Comparison of ENCODE assay signal across 18 cellular contexts in the genomic region with DNA sequence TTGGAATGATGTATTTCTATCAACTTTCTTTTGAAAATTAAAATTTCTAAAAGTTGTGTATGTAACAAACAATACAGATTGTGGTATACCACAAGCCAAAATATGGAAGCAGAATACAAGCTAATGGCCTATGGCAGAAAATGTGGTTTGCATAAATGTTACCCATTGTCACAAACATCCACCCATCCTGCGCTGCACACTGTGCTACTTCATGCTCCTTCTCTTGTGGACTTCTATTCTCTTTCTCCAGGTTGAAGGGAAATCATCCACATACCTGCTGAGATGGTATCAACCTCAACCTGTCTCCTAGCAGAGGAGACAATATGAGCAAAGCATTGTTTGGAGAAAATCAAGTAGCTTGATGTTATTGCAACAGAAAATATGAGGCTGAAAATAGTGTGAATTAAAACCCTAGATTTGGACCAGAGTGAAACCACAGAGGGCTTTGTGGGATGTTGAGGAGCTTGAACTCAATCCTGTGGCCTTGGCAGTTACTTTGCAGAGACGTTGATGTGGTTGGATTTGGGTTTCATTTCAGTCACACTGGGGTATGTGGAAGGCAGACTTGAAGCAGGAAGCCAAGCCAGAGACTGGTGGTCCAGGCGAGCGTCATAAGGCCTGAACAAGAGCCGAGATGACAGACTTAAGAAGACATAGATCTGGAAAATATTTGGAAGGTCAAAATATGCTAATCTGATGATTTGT.
DNase-seq lines count a peak whose midpoint lies in the region; ATAC-seq and TF ChIP-seq lines count a peak whose summit lies in the region.
"Had no signal": no experiment of that assay in that cellular context is flagged by ENCODE, and none has a peak within 500 bp of the region (broad histone marks: within the 10 kb centered on the region; RNA-seq: fewer than 3 reads in every experiment).

No MANE protein-coding gene starts in this region.

- H3K27me3 Mint-ChIP-seq in CD4-positive, alpha-beta memory T cell, result no peaks in the 10 kb centered on the region
- H3K27me3 Mint-ChIP-seq in activated CD4-positive, alpha-beta memory T cell treated with anti-CD3 and anti-CD28 coated beads for 36 hours, result no peaks in the 10 kb centered on the region

- peak in 4 of 5 donors; percentile 17 to 47 (median 21) for DNase-seq in CD4-positive, alpha-beta memory T cell
- peak; percentile 32 for DNase-seq in activated CD4-positive, alpha-beta memory T cell treated with anti-CD3 and anti-CD28 coated beads for 36 hours
- DNase-seq in mucosa of descending colon (peak in 1 of 3 donors; percentile 19), osteoblast (ENCODE audit: insufficient read length, low spot score, missing footprints) (no peak)
- DNase-seq: AML-193, DMS 273 treated with DMSO at 0.1 percent for 48 hours, H9, head of caudate nucleus, Karpas-422, kidney, NCI-H146, NCI-H345, retina, tibial artery had no signal

- POLR2A ChIA-PET in CD4-positive, alpha-beta memory T cell (lab: Charles Lee; ENCODE audit: partially characterized antibody), result interaction anchor here (0.9 to 1.8 kb wide), 6 partner anchors 9 to 558 kb away, joined by 3 to 10 read pairs (median 4); partner anchors contain the start of gene UMAD1
- POLR2A ChIA-PET in activated CD4-positive, alpha-beta memory T cell treated with anti-CD3 and anti-CD28 coated beads for 36 hours (lab: Charles Lee), result no interaction called here

- CTCF ChIA-PET in CD4-positive, alpha-beta memory T cell (lab: Charles Lee; ENCODE audit: partially characterized antibody), result interaction anchor here (1.3 to 1.9 kb wide), 4 partner anchors 12 to 517 kb away, joined by 4 to 8 read pairs (median 6); no protein-coding TSS in a partner anchor
- CTCF ChIA-PET in activated CD4-positive, alpha-beta memory T cell treated with anti-CD3 and anti-CD28 coated beads for 36 hours (lab: Charles Lee), result interaction anchor here (0.9 to 2.5 kb wide), 2 partner anchors 517 to 1095 kb away, joined by 3 to 7 read pairs; no protein-coding TSS in a partner anchor

- H3K9ac ChIP-seq in BLaER1, result no peak overlapping the region

- H3K9me3 ChIP-seq in BLaER1, result no peaks in the 10 kb centered on the region
- H3K9me3 ChIP-seq in CD4-positive, alpha-beta memory T cell (ENCODE audit: control insufficient read depth in 1 of 2, low read length in 2 of 2), result no peaks in the 10 kb centered on the region
- no peaks in the 10 kb centered on the region for H3K9me3 ChIP-seq in mucosa of descending colon
- H3K9me3 ChIP-seq in osteoblast (ENCODE audit: low read depth, low read length), result no peaks in the 10 kb centered on the region
- H3K9me3 ChIP-seq: tibial artery had no signal

- no peak overlapping the region for H2AFZ ChIP-seq in osteoblast (ENCODE audit: low read length)

- H3K27ac ChIP-seq in BLaER1, result no peak overlapping the region
- no peak overlapping the region for H3K27ac ChIP-seq in CD4-positive, alpha-beta memory T cell (ENCODE audit: low read depth, low read length)
- no peak overlapping the region for H3K27ac ChIP-seq in osteoblast (ENCODE audit: low read depth, low read length)
- H3K27ac ChIP-seq: tibial artery had no signal

- H3K4me3 ChIP-seq in BLaER1 (no peak overlapping the region), mucosa of descending colon (no peak overlapping the region), osteoblast (ENCODE audit: insufficient read depth, low read length) (no peak overlapping the region)
- H3K4me3 ChIP-seq in CD4-positive, alpha-beta memory T cell (ENCODE audit: low read length in 2 of 2), result no peak overlapping the region
- H3K4me3 ChIP-seq: tibial artery had no signal

- H3K4me3 Mint-ChIP-seq in CD4-positive, alpha-beta memory T cell, result peak overlapping the region in 6 of 8 donors; percentile 1 to 58 (median 12)
- H3K4me3 Mint-ChIP-seq in activated CD4-positive, alpha-beta memory T cell treated with anti-CD3 and anti-CD28 coated beads for 36 hours, result no peak overlapping the region
- H3K4me3 Mint-ChIP-seq: H9 had no signal

- H3K4me1 Mint-ChIP-seq in CD4-positive, alpha-beta memory T cell, result peaks cover 9 to 27% (median 18%) of the 10 kb centered on the region in 4 donors
- peaks cover 14% of the 10 kb centered on the region for H3K4me1 Mint-ChIP-seq in activated CD4-positive, alpha-beta memory T cell treated with anti-CD3 and anti-CD28 coated beads for 36 hours (ENCODE audit: low read depth)
- H3K4me1 Mint-ChIP-seq: H9 had no signal

- intact Hi-C loops in CD4-positive, alpha-beta memory T cell (cut with micrococcal nuclease), result no loop called here
- intact Hi-C loops in activated CD4-positive, alpha-beta memory T cell treated with anti-CD3 and anti-CD28 coated beads for 36 hours (cut with micrococcal nuclease), result no loop called here
- intact Hi-C loops in mucosa of descending colon (cut with DNase I, micrococcal nuclease), result no loop called here

- H4K20me1 ChIP-seq in BLaER1, result no peaks in the 10 kb centered on the region
- H4K20me1 ChIP-seq in osteoblast (ENCODE audit: insufficient read depth, low read length), result no peaks in the 10 kb centered on the region

- peaks cover 9% of the 10 kb centered on the region for H3K4me1 ChIP-seq in BLaER1
- H3K4me1 ChIP-seq in CD4-positive, alpha-beta memory T cell (ENCODE audit: insufficient read depth, low read length), result peaks cover 13% of the 10 kb centered on the region
- no peaks in the 10 kb centered on the region for H3K4me1 ChIP-seq in mucosa of descending colon (ENCODE audit: low read depth)
- peaks cover 19% of the 10 kb centered on the region for H3K4me1 ChIP-seq in osteoblast (ENCODE audit: insufficient read depth, low read length)

- peaks cover 0 to 1% (median 0%) of the 10 kb centered on the region in 8 donors for H3K9me3 Mint-ChIP-seq in CD4-positive, alpha-beta memory T cell
- no peaks in the 10 kb centered on the region for H3K9me3 Mint-ChIP-seq in activated CD4-positive, alpha-beta memory T cell treated with anti-CD3 and anti-CD28 coated beads for 36 hours
- H3K9me3 Mint-ChIP-seq: H9 had no signal

- ATAC-seq in mucosa of descending colon, result peak; percentile 26
- no peak for ATAC-seq in HG03039 (IDR thresholded peaks at IDR 0.05; ENCODE audit: unreplicated experiment)
- no peak for ATAC-seq in HG03565 (IDR thresholded peaks at IDR 0.05; ENCODE audit: unreplicated experiment)
- ATAC-seq: Right ventricle myocardium inferior had no signal

- H3K27me3 ChIP-seq in BLaER1 (no peaks in the 10 kb centered on the region), osteoblast (ENCODE audit: insufficient read depth, low read length) (no peaks in the 10 kb centered on the region)
- H3K27me3 ChIP-seq in CD4-positive, alpha-beta memory T cell (ENCODE audit: insufficient read depth, low read length), result no peaks in the 10 kb centered on the region
- H3K27me3 ChIP-seq: tibial artery had no signal

- H3K79me2 ChIP-seq in osteoblast (ENCODE audit: insufficient read depth, low read length), result no peaks in the 10 kb centered on the region

- no peaks in the 10 kb centered on the region for H3K36me3 Mint-ChIP-seq in CD4-positive, alpha-beta memory T cell
- no peaks in the 10 kb centered on the region for H3K36me3 Mint-ChIP-seq in activated CD4-positive, alpha-beta memory T cell treated with anti-CD3 and anti-CD28 coated beads for 36 hours

- H3K4me2 ChIP-seq in BLaER1 (peak overlapping the region; percentile 32), osteoblast (ENCODE audit: insufficient read depth, low read length) (no peak overlapping the region)

- H3K27ac Mint-ChIP-seq in CD4-positive, alpha-beta memory T cell, result peak overlapping the region in 2 of 7 donors; percentile 18 to 23
- H3K27ac Mint-ChIP-seq in activated CD4-positive, alpha-beta memory T cell treated with anti-CD3 and anti-CD28 coated beads for 36 hours, result no peak overlapping the region
- H3K27ac Mint-ChIP-seq: H9 had no signal

- H3K36me3 ChIP-seq in BLaER1, result no peaks in the 10 kb centered on the region
- no peaks in the 10 kb centered on the region for H3K36me3 ChIP-seq in CD4-positive, alpha-beta memory T cell (ENCODE audit: insufficient read depth, low read length)
- H3K36me3 ChIP-seq in mucosa of descending colon (ENCODE audit: low read depth), result no peaks in the 10 kb centered on the region
- no peaks in the 10 kb centered on the region for H3K36me3 ChIP-seq in osteoblast (ENCODE audit: insufficient read depth, low read length)
- H3K36me3 ChIP-seq: tibial artery had no signal

- no peak for TF ChIP-seq CTCF in mucosa of descending colon (IDR thresholded peaks at IDR 0.05)
- TF ChIP-seq CTCF in osteoblast (IDR thresholded peaks at IDR 0.05; ENCODE audit: extremely low read depth, low read depth, low read length), result no peak
